Comparison of ENCODE assay signal across 16 cellular contexts in genomic region chr3:187798126-187798525, GRCh38. TPM values are rescaled to one million over a fixed set of nuclear protein-coding genes. Genes with fewer than 3 reads are reported as not detected.
DNase-seq lines count a peak whose midpoint lies in the region; ATAC-seq and TF ChIP-seq lines count a peak whose summit lies in the region.
"Had no signal": no experiment of that assay in that cellular context is flagged by ENCODE, and none has a peak within 500 bp of the region (broad histone marks: within the 10 kb centered on the region; RNA-seq: fewer than 3 reads in every experiment).

No MANE protein-coding gene starts in this region.

- H3K36me3 ChIP-seq in CD4-positive, CD25-positive, alpha-beta regulatory T cell (ENCODE audit: control insufficient read depth, insufficient read depth, low read length) = no peaks in the 10 kb centered on the region
- H3K36me3 ChIP-seq in stomach = no peaks in the 10 kb centered on the region
- H3K36me3 ChIP-seq: ascending aorta had no signal

- intact Hi-C loops in stomach (cut with DNase I; ENCODE audit: low total_unique reads) = no loop called here
- intact Hi-C loops in Right ventricle myocardium inferior (cut with DNase I) = no loop called here

- TF ChIP-seq EP300 in stomach (IDR thresholded peaks at IDR 0.05) = no peak

- H3K4me3 ChIP-seq in CD4-positive, CD25-positive, alpha-beta regulatory T cell (ENCODE audit: low read depth, low read length) = peak overlapping the region; percentile 71
- no peak overlapping the region for H3K4me3 ChIP-seq in Jurkat, Clone E6-1 (ENCODE audit: low read length)
- no peak overlapping the region for H3K4me3 ChIP-seq in stomach
- H3K4me3 ChIP-seq: ascending aorta, hepatocyte had no signal

- peak overlapping the region; percentile 9 for H3K27ac ChIP-seq in CD4-positive, CD25-positive, alpha-beta regulatory T cell (ENCODE audit: insufficient read depth, low read length, poor library complexity, severe bottlenecking)
- no peak overlapping the region for H3K27ac ChIP-seq in stomach
- H3K27ac ChIP-seq: ascending aorta, hepatocyte had no signal

- H3K4me1 Mint-ChIP-seq in CD4-positive, CD25-positive, alpha-beta regulatory T cell = peaks cover 34 to 58% (median 53%) of the 10 kb centered on the region in 4 donors
- peaks cover 53% of the 10 kb centered on the region for H3K4me1 Mint-ChIP-seq in activated naive CD8-positive, alpha-beta T cell treated with anti-CD3 and anti-CD28 coated beads, Interleukin-2, amount 50 U/mL, for 24 hours

- H3K4me1 ChIP-seq in CD4-positive, CD25-positive, alpha-beta regulatory T cell (ENCODE audit: control insufficient read depth, insufficient read depth, low read length, poor library complexity, severe bottlenecking) = peaks cover 36% of the 10 kb centered on the region
- peaks cover 0 to 24% (median 4%) of the 10 kb centered on the region in 4 donors for H3K4me1 ChIP-seq in stomach
- H3K4me1 ChIP-seq: ascending aorta had no signal

- no peaks in the 10 kb centered on the region for H3K36me3 Mint-ChIP-seq in CD4-positive, CD25-positive, alpha-beta regulatory T cell
- H3K36me3 Mint-ChIP-seq in activated naive CD8-positive, alpha-beta T cell treated with anti-CD3 and anti-CD28 coated beads, Interleukin-2, amount 50 U/mL, for 24 hours (ENCODE audit: low read depth) = no peaks in the 10 kb centered on the region
- H3K36me3 Mint-ChIP-seq: type B pancreatic cell had no signal

- no peak for TF ChIP-seq CTCF in stomach (IDR thresholded peaks at IDR 0.05)

- TF ChIP-seq POLR2A in stomach (IDR thresholded peaks at IDR 0.05) = no peak

- whole genome bisulfite sequencing in stomach, 5 donors = 83 to 97% (median 93%) methylated on average over 1 of the region's 1 CpG

- ATAC-seq in CD4-positive, CD25-positive, alpha-beta regulatory T cell (ENCODE audit: low read depth in 2 of 2) = no peak
- ATAC-seq in activated naive CD8-positive, alpha-beta T cell treated with anti-CD3 and anti-CD28 coated beads, Interleukin-2, amount 50 U/mL, for 24 hours = no peak
- ATAC-seq in Right ventricle myocardium inferior = no peak
- ATAC-seq: left lobe of liver had no signal

- peak overlapping the region; percentile 55 to 76 (median 60) for H3K4me3 Mint-ChIP-seq in CD4-positive, CD25-positive, alpha-beta regulatory T cell
- H3K4me3 Mint-ChIP-seq in activated naive CD8-positive, alpha-beta T cell treated with anti-CD3 and anti-CD28 coated beads, Interleukin-2, amount 50 U/mL, for 24 hours = no peak overlapping the region
- H3K4me3 Mint-ChIP-seq: type B pancreatic cell had no signal

- DNase-seq in CD4-positive, CD25-positive, alpha-beta regulatory T cell = peak in 1 of 3 donors; percentile 60
- peak; percentile 20 for DNase-seq in Jurkat, Clone E6-1 (ENCODE audit: low read depth, low spot score)
- DNase-seq in NOMO-1 treated with DMSO at 0.1 percent for 48 hours (lab: John Stamatoyannopoulos, UW; ENCODE audit: unreplicated experiment) (peak; percentile 83), OCI-M2 (lab: John Stamatoyannopoulos, UW; ENCODE audit: unreplicated experiment) (no peak), iPS-NIHi7 (ENCODE audit: extremely low spot score) (no peak), stomach (no peak), Right ventricle myocardium inferior (ENCODE audit: missing footprints) (no peak)
- DNase-seq in activated naive CD8-positive, alpha-beta T cell treated with anti-CD3 and anti-CD28 coated beads, Interleukin-2, amount 50 U/mL, for 24 hours = no peak
- DNase-seq: AML-193, NCI-H1105 treated with DMSO at 0.1 percent for 48 hours, NCI-H526 treated with DMSO at 0.1 percent for 48 hours, SHP77 treated with DMSO at 0.1 percent for 48 hours had no signal

- peak overlapping the region; percentile 44 to 97 (median 55) for H3K27ac Mint-ChIP-seq in CD4-positive, CD25-positive, alpha-beta regulatory T cell
- H3K27ac Mint-ChIP-seq in activated naive CD8-positive, alpha-beta T cell treated with anti-CD3 and anti-CD28 coated beads, Interleukin-2, amount 50 U/mL, for 24 hours = peak overlapping the region; percentile 94

- no peaks in the 10 kb centered on the region for H3K9me3 ChIP-seq in CD4-positive, CD25-positive, alpha-beta regulatory T cell (ENCODE audit: control insufficient read depth in 2 of 2, low read length in 2 of 2)
- no peaks in the 10 kb centered on the region for H3K9me3 ChIP-seq in stomach
- H3K9me3 ChIP-seq: ascending aorta had no signal

- H3K27me3 ChIP-seq in CD4-positive, CD25-positive, alpha-beta regulatory T cell (ENCODE audit: control insufficient read depth, insufficient read depth, low read length) = no peaks in the 10 kb centered on the region
- no peaks in the 10 kb centered on the region for H3K27me3 ChIP-seq in stomach
- H3K27me3 ChIP-seq: ascending aorta, hepatocyte had no signal

- H3K27me3 Mint-ChIP-seq in CD4-positive, CD25-positive, alpha-beta regulatory T cell = peaks cover 4% of the 10 kb centered on the region
- no peaks in the 10 kb centered on the region for H3K27me3 Mint-ChIP-seq in activated naive CD8-positive, alpha-beta T cell treated with anti-CD3 and anti-CD28 coated beads, Interleukin-2, amount 50 U/mL, for 24 hours
- H3K27me3 Mint-ChIP-seq: type B pancreatic cell had no signal

- no peaks in the 10 kb centered on the region for H3K9me3 Mint-ChIP-seq in CD4-positive, CD25-positive, alpha-beta regulatory T cell
- H3K9me3 Mint-ChIP-seq in activated naive CD8-positive, alpha-beta T cell treated with anti-CD3 and anti-CD28 coated beads, Interleukin-2, amount 50 U/mL, for 24 hours = peaks cover 8% of the 10 kb centered on the region
- H3K9me3 Mint-ChIP-seq: type B pancreatic cell had no signal

RNA-seq across cellular contexts. Expression of gene BCL6, which starts 52.9 kb away (rescaled TPM):
- total RNA-seq in CD4-positive, CD25-positive, alpha-beta regulatory T cell = 39.6 TPM
- polyA plus RNA-seq in CD4-positive, CD25-positive, alpha-beta regulatory T cell = 1 to 10 TPM; 1.8 to 3.4 (median 2.5) TPM
- 0.97 TPM for polyA plus RNA-seq in Jurkat, Clone E6-1 (2012; ENCODE audit: insufficient read depth, insufficient read length)
- total RNA-seq in stomach (100 to 1,000 TPM in 1 of 5 donors, 10 to 100 TPM in 4; 11.6 to 112 (median 39.7) TPM), Right ventricle myocardium inferior (95.5 TPM)
- polyA plus RNA-seq in stomach = 10 to 100 TPM; 11.1 to 36.1 (median 23.4) TPM

Comparison
In these comparisons a context has a peak if more than half of its experiments do, and no peak if none do; other contexts are left out.
1. DNase-seq: peak in Jurkat, Clone E6-1 (single experiment) and NOMO-1 treated with DMSO at 0.1 percent for 48 hours (single experiment); none in activated naive CD8-positive, alpha-beta T cell treated with anti-CD3 and anti-CD28 coated beads, Interleukin-2, amount 50 U/mL, for 24 hours (single experiment), OCI-M2 (single experiment), iPS-NIHi7 (single experiment), stomach (single experiment) and Right ventricle myocardium inferior (single experiment).